In the genomic region with DNA sequence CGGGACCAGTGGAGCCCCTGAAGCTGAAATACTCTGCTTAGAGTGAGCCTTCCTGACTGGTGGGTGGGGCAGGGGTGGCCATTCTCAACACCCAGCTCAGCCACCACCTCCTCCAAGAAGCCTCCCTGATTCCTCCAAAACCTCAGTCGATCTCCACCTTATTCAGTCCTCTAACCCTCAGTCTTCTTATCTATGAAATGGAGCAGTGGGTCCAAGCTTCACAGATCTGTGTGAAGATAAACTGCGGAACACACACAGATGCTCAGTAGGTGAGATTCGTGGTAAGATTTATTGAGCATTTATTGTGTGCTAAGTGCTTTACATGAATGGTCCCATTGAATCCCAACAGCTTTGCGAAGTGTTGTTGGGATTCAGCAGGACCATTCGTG, we compare ENCODE assay signal across 1 cellular context.
TF ChIP-seq lines count a peak whose summit lies in the region.

No MANE protein-coding gene starts in this region.

TF ChIP-seq in liver, 16 proteins besides CTCF, POLR2A, EP300 and RAD21 (continued from another document):
- TF ChIP-seq, protein P1, sequence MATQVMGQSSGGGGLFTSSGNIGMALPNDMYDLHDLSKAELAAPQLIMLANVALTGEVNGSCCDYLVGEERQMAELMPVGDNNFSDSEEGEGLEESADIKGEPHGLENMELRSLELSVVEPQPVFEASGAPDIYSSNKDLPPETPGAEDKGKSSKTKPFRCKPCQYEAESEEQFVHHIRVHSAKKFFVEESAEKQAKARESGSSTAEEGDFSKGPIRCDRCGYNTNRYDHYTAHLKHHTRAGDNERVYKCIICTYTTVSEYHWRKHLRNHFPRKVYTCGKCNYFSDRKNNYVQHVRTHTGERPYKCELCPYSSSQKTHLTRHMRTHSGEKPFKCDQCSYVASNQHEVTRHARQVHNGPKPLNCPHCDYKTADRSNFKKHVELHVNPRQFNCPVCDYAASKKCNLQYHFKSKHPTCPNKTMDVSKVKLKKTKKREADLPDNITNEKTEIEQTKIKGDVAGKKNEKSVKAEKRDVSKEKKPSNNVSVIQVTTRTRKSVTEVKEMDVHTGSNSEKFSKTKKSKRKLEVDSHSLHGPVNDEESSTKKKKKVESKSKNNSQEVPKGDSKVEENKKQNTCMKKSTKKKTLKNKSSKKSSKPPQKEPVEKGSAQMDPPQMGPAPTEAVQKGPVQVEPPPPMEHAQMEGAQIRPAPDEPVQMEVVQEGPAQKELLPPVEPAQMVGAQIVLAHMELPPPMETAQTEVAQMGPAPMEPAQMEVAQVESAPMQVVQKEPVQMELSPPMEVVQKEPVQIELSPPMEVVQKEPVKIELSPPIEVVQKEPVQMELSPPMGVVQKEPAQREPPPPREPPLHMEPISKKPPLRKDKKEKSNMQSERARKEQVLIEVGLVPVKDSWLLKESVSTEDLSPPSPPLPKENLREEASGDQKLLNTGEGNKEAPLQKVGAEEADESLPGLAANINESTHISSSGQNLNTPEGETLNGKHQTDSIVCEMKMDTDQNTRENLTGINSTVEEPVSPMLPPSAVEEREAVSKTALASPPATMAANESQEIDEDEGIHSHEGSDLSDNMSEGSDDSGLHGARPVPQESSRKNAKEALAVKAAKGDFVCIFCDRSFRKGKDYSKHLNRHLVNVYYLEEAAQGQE (IDR thresholded peaks at IDR 0.05) = no peak
- TF ChIP-seq, protein P2, sequence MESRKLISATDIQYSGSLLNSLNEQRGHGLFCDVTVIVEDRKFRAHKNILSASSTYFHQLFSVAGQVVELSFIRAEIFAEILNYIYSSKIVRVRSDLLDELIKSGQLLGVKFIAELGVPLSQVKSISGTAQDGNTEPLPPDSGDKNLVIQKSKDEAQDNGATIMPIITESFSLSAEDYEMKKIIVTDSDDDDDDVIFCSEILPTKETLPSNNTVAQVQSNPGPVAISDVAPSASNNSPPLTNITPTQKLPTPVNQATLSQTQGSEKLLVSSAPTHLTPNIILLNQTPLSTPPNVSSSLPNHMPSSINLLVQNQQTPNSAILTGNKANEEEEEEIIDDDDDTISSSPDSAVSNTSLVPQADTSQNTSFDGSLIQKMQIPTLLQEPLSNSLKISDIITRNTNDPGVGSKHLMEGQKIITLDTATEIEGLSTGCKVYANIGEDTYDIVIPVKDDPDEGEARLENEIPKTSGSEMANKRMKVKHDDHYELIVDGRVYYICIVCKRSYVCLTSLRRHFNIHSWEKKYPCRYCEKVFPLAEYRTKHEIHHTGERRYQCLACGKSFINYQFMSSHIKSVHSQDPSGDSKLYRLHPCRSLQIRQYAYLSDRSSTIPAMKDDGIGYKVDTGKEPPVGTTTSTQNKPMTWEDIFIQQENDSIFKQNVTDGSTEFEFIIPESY (IDR thresholded peaks at IDR 0.05) = no peak
- TF ChIP-seq, protein P3, sequence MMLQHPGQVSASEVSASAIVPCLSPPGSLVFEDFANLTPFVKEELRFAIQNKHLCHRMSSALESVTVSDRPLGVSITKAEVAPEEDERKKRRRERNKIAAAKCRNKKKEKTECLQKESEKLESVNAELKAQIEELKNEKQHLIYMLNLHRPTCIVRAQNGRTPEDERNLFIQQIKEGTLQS (IDR thresholded peaks at IDR 0.05) = no peak
